ENCODE assay signal across 8 cellular contexts in the genomic region with DNA sequence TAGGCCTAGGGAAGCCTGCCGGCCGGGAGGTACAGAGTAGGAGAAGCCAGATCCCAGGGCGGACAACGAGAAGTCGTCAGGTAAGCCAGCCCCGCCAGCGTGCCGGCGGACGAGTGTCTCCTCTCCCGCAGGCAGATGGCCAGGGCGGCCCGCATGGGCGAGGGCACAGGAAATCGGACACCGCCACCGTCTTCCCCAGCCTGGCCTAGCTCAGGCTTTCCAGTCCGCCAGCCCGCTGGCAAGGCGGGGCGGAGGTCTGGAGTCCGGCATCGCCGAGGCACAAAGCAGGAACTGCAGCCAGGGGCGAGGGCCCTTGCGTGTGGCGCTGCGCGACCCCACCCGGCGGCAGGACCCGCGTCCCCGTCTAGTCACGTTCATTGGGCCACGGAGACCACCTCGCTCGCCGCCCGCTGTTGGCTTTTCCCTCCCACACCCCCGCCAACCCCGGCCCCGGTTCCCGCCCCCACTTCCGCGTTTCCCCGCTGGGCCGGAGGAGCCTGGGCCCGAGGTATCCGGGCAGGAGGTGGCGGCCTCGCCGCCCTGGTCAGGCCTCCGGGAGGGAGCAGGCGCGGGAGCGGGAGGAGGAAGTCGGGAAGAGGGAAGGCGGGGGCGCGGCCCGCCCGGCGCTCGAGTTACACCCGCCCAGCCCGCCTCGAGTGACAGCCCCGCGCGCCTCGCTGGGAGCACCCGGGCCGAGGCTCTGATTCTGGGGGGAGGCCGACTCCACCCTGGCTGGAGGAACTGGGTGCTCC. TPM values are rescaled to one million over a fixed set of nuclear protein-coding genes. Genes with fewer than 3 reads are reported as not detected.
A peak's percentile ranks its signal among the peaks of the same experiment; 100 is the strongest.
DNase-seq lines count a peak whose midpoint lies in the region; ATAC-seq, FAIRE-seq and TF ChIP-seq lines count a peak whose summit lies in the region.

TSS of gene GPD2 (plus strand) at position 655 of the 752 bp plus-strand sequence. CDS start 39,727 bp downstream, outside the sequence.

- H3K4me3 ChIP-seq in fibroblast of lung (replicated peaks in 1 of 4; ENCODE audit: control extremely low read depth in 1 of 4, insufficient read depth in 1 of 4, low read depth in 3 of 4, low read length in 4 of 4), result peak within 1 kb of the TSS; percentile 45 to 79 (median 66)
- H3K4me3 ChIP-seq in naive thymus-derived CD4-positive, alpha-beta T cell (ENCODE audit: low read length), result peak within 1 kb of the TSS; percentile 72

- H3K4me1 Mint-ChIP-seq in naive thymus-derived CD4-positive, alpha-beta T cell, result peaks cover 25 to 51% (median 38%) of the 10 kb centered on the region in 7 donors

- peaks cover 24% of the 10 kb centered on the region for H3K79me2 ChIP-seq in fibroblast of lung (ENCODE audit: control insufficient read depth, insufficient read depth, low read length)

- no peaks in the 10 kb centered on the region for H3K27me3 Mint-ChIP-seq in naive thymus-derived CD4-positive, alpha-beta T cell

- peak within 1 kb of the TSS; percentile 95 for H3K27ac ChIP-seq in fibroblast of lung (ENCODE audit: insufficient read depth, low read length)
- H3K27ac ChIP-seq in naive thymus-derived CD4-positive, alpha-beta T cell (ENCODE audit: low read depth, low read length), result peak within 1 kb of the TSS; percentile 71

- H3K27ac Mint-ChIP-seq in naive thymus-derived CD4-positive, alpha-beta T cell, result peak within 1 kb of the TSS; percentile 93 to 98 (median 95)

- intact Hi-C loops in naive thymus-derived CD4-positive, alpha-beta T cell (cut with micrococcal nuclease), result loop anchor here (1.0 to 10.0 kb wide), 7 partner anchors 35 to 1439 kb away; partner anchors contain the start of genes ACVR1 (in 1 of the 2) and NR4A2 (in 1 of the 2)

- H3K9ac ChIP-seq in fibroblast of lung (ENCODE audit: insufficient read depth, low read length), result peak within 1 kb of the TSS; percentile 86

- ATAC-seq in GM19467 (IDR thresholded peaks at IDR 0.05; ENCODE audit: unreplicated experiment), result peak; percentile 46
- ATAC-seq in naive thymus-derived CD4-positive, alpha-beta T cell, result peak; percentile 74

- peak; percentile 84 for DNase-seq in Caki2 (ENCODE audit: low read depth)
- peak; percentile 64 for DNase-seq in HPDE6-E6E7 (ENCODE audit: extremely low spot score)
- peak; percentile 74 for DNase-seq in RCC 7860 (ENCODE audit: low spot score)
- DNase-seq in activated T-helper 1 cell treated with anti-CD3 and anti-CD28 coated beads, Interleukin-2, amount 50 U/mL, for 16 hours (ENCODE audit: low read depth in 1 of 2, low spot score in 1 of 2), result peak; percentile 24 to 49
- peak; percentile 88 to 89 for DNase-seq in fibroblast of lung (ENCODE audit: low read depth in 2 of 2)
- peak; percentile 37 to 71 (median 58) for DNase-seq in naive thymus-derived CD4-positive, alpha-beta T cell
- peak; percentile 55 for DNase-seq in stimulated activated naive CD4-positive, alpha-beta T cell treated with Interleukin-2 at 50 U/mL for 16 hours (lab: John Stamatoyannopoulos, UW)

- POLR2A ChIA-PET in naive thymus-derived CD4-positive, alpha-beta T cell (lab: Charles Lee), result interaction anchor here (0.9 to 5.8 kb wide), 5 partner anchors 35 to 101 kb away, joined by 3 to 33 read pairs (median 12); no protein-coding TSS in a partner anchor

- peaks cover 7% of the 10 kb centered on the region for H3K4me1 ChIP-seq in fibroblast of lung (ENCODE audit: control insufficient read depth, extremely low read depth, insufficient read depth, low read length)
- H3K4me1 ChIP-seq in naive thymus-derived CD4-positive, alpha-beta T cell (ENCODE audit: control insufficient read depth in 2 of 2, insufficient read depth in 2 of 2, low read length in 2 of 2), result peaks cover 16 to 18% of the 10 kb centered on the region in 2 donors

- H2AFZ ChIP-seq in fibroblast of lung (ENCODE audit: low read length), result peak within 1 kb of the TSS; percentile 79

- CTCF ChIA-PET in naive thymus-derived CD4-positive, alpha-beta T cell (lab: Charles Lee), result interaction anchor here (0.9 kb wide), 1 partner anchor 35 kb away, joined by 4 read pairs; no protein-coding TSS in a partner anchor

- H3K9me3 Mint-ChIP-seq in naive thymus-derived CD4-positive, alpha-beta T cell, result no peaks in the 10 kb centered on the region

- H3K4me2 ChIP-seq in fibroblast of lung (ENCODE audit: extremely low read depth, insufficient read depth, low read length), result peak within 1 kb of the TSS; percentile 89

- no peaks in the 10 kb centered on the region for H3K9me3 ChIP-seq in fibroblast of lung (ENCODE audit: control insufficient read depth, insufficient read depth, low read depth, low read length)
- H3K9me3 ChIP-seq in naive thymus-derived CD4-positive, alpha-beta T cell (ENCODE audit: control insufficient read depth in 2 of 3, low read length in 3 of 3), result no peaks in the 10 kb centered on the region

- H3K36me3 Mint-ChIP-seq in naive thymus-derived CD4-positive, alpha-beta T cell, result peaks cover 0 to 10% (median 0%) of the 10 kb centered on the region in 5 donors

- no peaks in the 10 kb centered on the region for H3K27me3 ChIP-seq in fibroblast of lung (ENCODE audit: control insufficient read depth, insufficient read depth, low read length)
- H3K27me3 ChIP-seq in naive thymus-derived CD4-positive, alpha-beta T cell (ENCODE audit: control insufficient read depth in 2 of 2, insufficient read depth in 2 of 2, low read length in 2 of 2), result no peaks in the 10 kb centered on the region

- no peaks in the 10 kb centered on the region for H4K20me1 ChIP-seq in fibroblast of lung (ENCODE audit: control insufficient read depth, extremely low read depth, insufficient read depth, low read length)

- H3K4me3 Mint-ChIP-seq in naive thymus-derived CD4-positive, alpha-beta T cell, result peak within 1 kb of the TSS; percentile 87 to 100 (median 98)

- H3K36me3 ChIP-seq in fibroblast of lung (ENCODE audit: control insufficient read depth, insufficient read depth, low read length), result no peaks in the 10 kb centered on the region
- H3K36me3 ChIP-seq in naive thymus-derived CD4-positive, alpha-beta T cell (ENCODE audit: control insufficient read depth in 2 of 3, insufficient read depth in 3 of 3, low read length in 3 of 3), result no peaks in the 10 kb centered on the region

- no peak for TF ChIP-seq CTCF in fibroblast of lung (conservative IDR thresholded peaks at IDR 0.05 in 1 of 2, IDR thresholded peaks at IDR 0.05 in 1 of 2; ENCODE audit: low read depth in 1 of 2, low read length in 2 of 2)

- no peak for FAIRE-seq in RCC 7860 (lab: Jason Lieb, UNC)

- in situ Hi-C loops in Caki2 (cut with HindIII; ENCODE audit: low pct_unique_long_range_greater_than_20kb, low sequenced_read_pairs), result no loop called here

RNA-seq across cellular contexts. Expression of gene GPD2, which starts in this region (rescaled TPM):
- 21.3 and 22.5 TPM in 2 replicates for total RNA-seq in Caki2 (2014; rRNA removed; shearing (Covaris generic); ENCODE audit: low replicate concordance)
- total RNA-seq in fibroblast of lung, result 46.0 and 46.6 TPM in 2 replicates
- 21.6 and 23.7 TPM in 2 replicates for polyA plus RNA-seq in fibroblast of lung
- 18.3 and 20.9 TPM in 2 replicates for polyA plus RNA-seq in fibroblast of lung (2012)
- polyA minus RNA-seq in fibroblast of lung (ENCODE audit: low replicate concordance), result 25.1 and 28.7 TPM in 2 replicates
- 10 to 100 TPM in 4 of 5 experiments, 1 to 10 TPM in 1; 7.8 to 17.1 (median 11.6) TPM for total RNA-seq in naive thymus-derived CD4-positive, alpha-beta T cell
- polyA plus RNA-seq in naive thymus-derived CD4-positive, alpha-beta T cell, result 1 to 10 TPM; 2.9 to 8.0 TPM

Comparison
In these comparisons a context has a peak if more than half of its experiments do, and no peak if none do; other contexts are left out.
1. Peak in every context shown above with its lines: DNase-seq, ATAC-seq, H3K4me3 ChIP-seq and H3K27ac ChIP-seq.
2. DNase-seq: peak in every context shown above with its lines; median percentile 88 in fibroblast of lung; 84 in Caki2; 74 in RCC 7860; 64 in HPDE6-E6E7; 58 in naive thymus-derived CD4-positive, alpha-beta T cell; 55 in stimulated activated naive CD4-positive, alpha-beta T cell treated with Interleukin-2 at 50 U/mL for 16 hours; 36 in activated T-helper 1 cell treated with anti-CD3 and anti-CD28 coated beads, Interleukin-2, amount 50 U/mL, for 16 hours.